ENCODE assay signal across 1 cellular context in the genomic region with DNA sequence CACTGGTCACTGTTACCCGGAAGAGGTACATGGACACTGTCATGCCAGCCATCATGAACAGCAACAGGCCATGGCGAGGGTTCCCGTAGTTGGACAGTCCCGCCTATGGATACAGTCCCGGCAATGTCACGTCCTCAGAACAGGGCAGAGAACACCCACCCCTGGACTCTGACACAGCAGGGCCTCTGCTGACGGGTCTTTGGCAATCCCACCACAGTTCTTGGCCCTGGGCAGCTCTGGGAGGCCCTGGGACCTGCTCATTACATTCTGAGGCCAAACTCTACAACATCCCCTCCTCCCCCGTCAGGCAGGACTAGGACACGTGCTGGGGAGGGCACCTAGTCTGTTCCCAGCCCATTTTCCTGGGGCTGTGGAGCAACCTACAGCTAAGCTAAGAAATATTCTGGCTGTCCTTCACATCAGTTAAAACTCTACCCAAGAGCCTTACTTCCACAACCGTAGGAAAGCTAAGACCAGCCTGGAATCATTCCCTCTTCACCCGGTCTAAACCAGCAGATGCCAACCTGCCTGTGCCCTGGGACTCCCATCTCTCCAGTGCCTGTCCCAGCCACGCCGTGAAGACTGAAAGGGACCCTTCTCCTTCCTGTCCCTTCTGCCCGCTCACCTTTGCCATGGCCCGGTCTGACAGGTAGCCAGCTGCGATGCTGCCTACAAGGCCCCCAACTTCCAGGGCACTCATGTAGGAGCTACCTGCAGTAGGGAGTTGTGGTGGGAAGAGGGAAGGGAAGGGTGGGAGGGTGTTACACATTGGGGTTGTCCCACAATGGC.
TF ChIP-seq lines count a peak whose summit lies in the region.

No MANE protein-coding gene starts in this region.

TF ChIP-seq in IMR-90, 13 proteins besides CTCF, POLR2A, EP300 and RAD21:
- TF ChIP-seq CEBPB (IDR thresholded peaks at IDR 0.05; ENCODE audit: low read depth, low read length) (no peak), SMC3 (IDR thresholded peaks at IDR 0.05; ENCODE audit: low read depth, low read length) (no peak), RCOR1 (IDR thresholded peaks at IDR 0.05; ENCODE audit: insufficient replicate concordance, low read length) (no peak), MAFK (IDR thresholded peaks at IDR 0.05; ENCODE audit: low read depth, low read length) (no peak)
